Comparison of ENCODE assay signal across 27 cellular contexts in the genomic region with DNA sequence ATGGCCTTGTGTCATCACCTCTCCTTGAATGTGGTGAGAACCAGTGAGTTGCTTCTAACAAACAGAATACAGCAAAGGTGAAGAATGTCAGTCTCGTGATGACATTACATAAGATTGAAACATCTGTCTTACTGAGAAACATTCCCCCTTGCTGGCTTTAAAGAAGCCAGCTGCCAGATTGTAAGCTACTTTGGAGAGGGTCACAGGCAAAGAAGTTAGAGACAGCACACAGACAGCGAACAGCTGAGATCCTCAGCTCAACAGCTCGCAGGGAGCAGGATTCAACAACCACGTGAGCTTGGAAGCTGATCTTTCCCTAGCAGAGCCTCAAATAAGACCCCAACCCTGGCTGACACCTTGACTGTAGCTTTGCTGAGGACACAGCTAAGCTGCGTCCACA.
DNase-seq lines count a peak whose midpoint lies in the region; FAIRE-seq and TF ChIP-seq lines count a peak whose summit lies in the region.
"Had no signal": no experiment of that assay in that cellular context is flagged by ENCODE, and none has a peak within 500 bp of the region (broad histone marks: within the 10 kb centered on the region; RNA-seq: fewer than 3 reads in every experiment).

No MANE protein-coding gene starts in this region.

- DNase-seq in H9 = peak; percentile 33
- DNase-seq in NCI-H69 (lab: John Stamatoyannopoulos, UW) = peak; percentile 24
- no peak for DNase-seq in H1 (ENCODE audit: low read depth in 1 of 2, low spot score in 2 of 2)
- peak; percentile 14 for DNase-seq in nephron progenitor cell
- no peak for DNase-seq in NCI-H1694 treated with DMSO at 0.1 percent for 48 hours (lab: John Stamatoyannopoulos, UW)
- no peak for DNase-seq in KG1 (lab: John Stamatoyannopoulos, UW)
- no peak for DNase-seq in Kasumi-1 (lab: John Stamatoyannopoulos, UW)
- no peak for DNase-seq in GM10248 (ENCODE audit: extremely low spot score)
- DNase-seq: activated CD4-positive, alpha-beta T cell treated with anti-CD3 and anti-CD28 coated beads, Interleukin-2, amount 50 U/mL, for 1 hour; activated naive CD4-positive, alpha-beta T cell treated with anti-CD3 and anti-CD28 coated beads for 36 hours; amniotic stem cell; C1 segment of cervical spinal cord; Caco-2; DND-41; left cardiac atrium; NCI-H1105 treated with DMSO at 0.1 percent for 48 hours; NCI-H2171; NCI-H748 treated with DMSO at 0.1 percent for 48 hours; stimulated activated CD4-positive, alpha-beta T cell treated with anti-CD3 and anti-CD28 coated beads, Interleukin-4, amount 100 ng/mL, for 24 hours; stimulated activated naive CD4-positive, alpha-beta T cell; testis had no signal

- no peak overlapping the region for H3K4me3 ChIP-seq in H1 (ENCODE audit: extremely low read depth in 1 of 4, insufficient read depth in 2 of 4, low read depth in 3 of 4, low read length in 4 of 4)
- H3K4me3 ChIP-seq: GM12878, testis, vagina had no signal

- H2BK5ac ChIP-seq in H9 (ENCODE audit: insufficient read length, low read length) (no peak overlapping the region), H1 (ENCODE audit: low read depth, low read length) (no peak overlapping the region)

- H3K79me1 ChIP-seq in H9 (ENCODE audit: insufficient read depth, low read depth, low read length, poor library complexity, severe bottlenecking) (no peaks in the 10 kb centered on the region), H1 (ENCODE audit: low read depth, low read length) (no peaks in the 10 kb centered on the region)

- no peak for TF ChIP-seq CTCF in H9 (conservative IDR thresholded peaks at IDR 0.05)
- TF ChIP-seq CTCF in H1 (IDR thresholded peaks at IDR 0.05; ENCODE audit: control extremely low read depth in 1 of 3, insufficient read depth in 1 of 3, low read depth in 1 of 3, low read length in 3 of 3) = no peak
- no peak for TF ChIP-seq CTCF in nephron progenitor cell (IDR thresholded peaks at IDR 0.05)
- no peak for TF ChIP-seq CTCF in GM10248 (IDR thresholded peaks at IDR 0.05; ENCODE audit: control extremely low read depth, extremely low read depth, low read depth, missing control alignments)

- no peak for TF ChIP-seq RAD21 in H1 (IDR thresholded peaks at IDR 0.05 in 1 of 2, conservative IDR thresholded peaks at IDR 0.05 in 1 of 2; ENCODE audit: low read depth in 2 of 2, low read length in 2 of 2)

- no peak overlapping the region for H3K4ac ChIP-seq in H9 (ENCODE audit: low read depth, low read length)
- H3K4ac ChIP-seq in H1 (replicated peaks; ENCODE audit: insufficient read length, low read depth, low read length) = no peak overlapping the region

- no peak overlapping the region for H3K9ac ChIP-seq in H9 (ENCODE audit: extremely low read depth, insufficient read length, low read length)
- H3K9ac ChIP-seq in H1 (replicated peaks in 1 of 4; ENCODE audit: extremely low read depth in 1 of 4, low read depth in 3 of 4, low read length in 3 of 4) = no peak overlapping the region

- H3K23me2 ChIP-seq in H9 (ENCODE audit: insufficient read length, low read depth, low read length, poor library complexity, severe bottlenecking) = no peaks in the 10 kb centered on the region
- no peaks in the 10 kb centered on the region for H3K23me2 ChIP-seq in H1 (ENCODE audit: low read depth, low read length)

- H4K8ac ChIP-seq in H9 (replicated peaks; ENCODE audit: insufficient read length, low read depth, low read length) (no peak overlapping the region), H1 (ENCODE audit: extremely low read depth, insufficient read depth, low read length) (no peak overlapping the region)

- POLR2A ChIA-PET in H1 (lab: Charles Lee; ENCODE audit: partially characterized antibody) (interaction anchor here (0.7 kb wide), 1 partner anchor 9 kb away, joined by 3 read pairs; no protein-coding TSS in a partner anchor), GM10248 (lab: Yijun Ruan, JAX) (no interaction called here)

- H3K18ac ChIP-seq in H9 (ENCODE audit: insufficient read length, low read depth, low read length) (no peak overlapping the region), H1 (ENCODE audit: extremely low read depth, low read length) (no peak overlapping the region)

- H3K9me3 ChIP-seq in H9 (ENCODE audit: control insufficient read depth, low read depth, low read length) (no peaks in the 10 kb centered on the region), H1 (ENCODE audit: insufficient read depth in 2 of 2, low read depth in 1 of 2, low read length in 1 of 2) (no peaks in the 10 kb centered on the region)
- H3K9me3 ChIP-seq: Caco-2, testis, vagina had no signal

- H2BK12ac ChIP-seq in H9 (ENCODE audit: insufficient read length, low read depth, low read length) (no peak overlapping the region), H1 (ENCODE audit: low read depth, low read length) (no peak overlapping the region)

- H4K20me1 ChIP-seq in H9 (ENCODE audit: control insufficient read depth, insufficient read depth, insufficient read length) (no peaks in the 10 kb centered on the region), H1 (replicated peaks in 1 of 2; ENCODE audit: control insufficient read depth in 1 of 2, insufficient read depth in 2 of 2, low read length in 2 of 2) (peaks cover 0 to 1% of the 10 kb centered on the region in 2 experiments)

- H2AFZ ChIP-seq in H9 (ENCODE audit: low read length) (no peak overlapping the region), H1 (ENCODE audit: low read length) (no peak overlapping the region)

- H3K27ac ChIP-seq in H9 (ENCODE audit: insufficient read length, low read depth, low read length) (no peak overlapping the region), H1 (ENCODE audit: low read depth, low read length) (no peak overlapping the region)
- H3K27ac ChIP-seq: HL-60, testis, vagina, VCaP had no signal

- H2BK20ac ChIP-seq in H9 (ENCODE audit: low read depth, low read length, poor library complexity, severe bottlenecking) (no peak overlapping the region), H1 (ENCODE audit: low read length) (no peak overlapping the region)

- H3K4me2 ChIP-seq in H9 (ENCODE audit: insufficient read depth, insufficient read length, low read length) = no peak overlapping the region
- no peak overlapping the region for H3K4me2 ChIP-seq in H1 (ENCODE audit: insufficient read depth in 1 of 2, low read depth in 2 of 2, low read length in 2 of 2)

- no peak overlapping the region for H3T11ph ChIP-seq in H9 (ENCODE audit: low read length)

- H2BK120ac ChIP-seq in H9 (ENCODE audit: low read depth, low read length, poor library complexity, severe bottlenecking) = no peak overlapping the region
- no peak overlapping the region for H2BK120ac ChIP-seq in H1 (replicated peaks; ENCODE audit: low read depth, low read length)

- H3K9me3 Mint-ChIP-seq in H9 = no peaks in the 10 kb centered on the region
- no peaks in the 10 kb centered on the region for H3K9me3 Mint-ChIP-seq in nephron progenitor cell
- H3K9me3 Mint-ChIP-seq: activated naive CD4-positive, alpha-beta T cell treated with anti-CD3 and anti-CD28 coated beads for 36 hours; memory B cell had no signal

- no peaks in the 10 kb centered on the region for H3K36me3 ChIP-seq in H1 (ENCODE audit: control insufficient read depth in 2 of 4, insufficient read depth in 4 of 4, low read length in 3 of 4)
- H3K36me3 ChIP-seq: vagina had no signal

- H3K56ac ChIP-seq in H9 (ENCODE audit: insufficient read length, low read depth, low read length) (no peak overlapping the region), H1 (replicated peaks; ENCODE audit: insufficient read length, low read depth, low read length) (no peak overlapping the region)

- no peak for TF ChIP-seq EP300 in H1 (IDR thresholded peaks at IDR 0.05; ENCODE audit: borderline replicate concordance in 1 of 2, low read depth in 2 of 2, low read length in 2 of 2)

- no peak overlapping the region for H3K14ac ChIP-seq in H9 (ENCODE audit: insufficient read depth, low read length)
- no peak overlapping the region for H3K14ac ChIP-seq in H1 (ENCODE audit: insufficient read length)

- H3K4me1 ChIP-seq in H9 (ENCODE audit: insufficient read depth, low read length) (peaks cover 4% of the 10 kb centered on the region; the same call in 1 of the 2 replicates), H1 (replicated peaks in 1 of 4; ENCODE audit: control insufficient read depth in 3 of 4, insufficient read depth in 4 of 4, low read length in 3 of 4) (peaks cover 2 to 12% (median 7%) of the 10 kb centered on the region in 4 experiments; a peak in 5 of 7 replicates)
- H3K4me1 ChIP-seq: Caco-2, vagina had no signal

- H3K79me2 ChIP-seq in H9 (ENCODE audit: insufficient read depth, low read length) = no peaks in the 10 kb centered on the region
- H3K79me2 ChIP-seq in H1 (ENCODE audit: control insufficient read depth in 1 of 2, insufficient read depth in 2 of 2, low read length in 2 of 2) = peaks cover 0 to 3% of the 10 kb centered on the region in 2 experiments; a peak in 1 of 4 replicates

- H3K36me3 Mint-ChIP-seq in H9 (ENCODE audit: insufficient read depth in 1 of 3, low read depth in 3 of 3) (no peaks in the 10 kb centered on the region), nephron progenitor cell (ENCODE audit: low read depth) (no peaks in the 10 kb centered on the region)
- H3K36me3 Mint-ChIP-seq: memory B cell had no signal

- no CpG with 5 or more reads among the region's 5 CpGs for WGBS in H9 (ENCODE audit: extremely low coverage, insufficient read length, low lambda C conversion rate)
- WGBS in H1 (ENCODE audit: extremely low coverage in 1 of 2, insufficient coverage in 1 of 2, insufficient read length in 1 of 2, insufficient replicate concordance in 2 of 2, low coverage in 1 of 2, low lambda C conversion rate in 2 of 2, missing lambda C conversion rate in 1 of 2), 2 experiments = 43% methylated on average over 5 of the region's 5 CpGs; no CpG with 5 or more reads in 1 of the 2 experiments

- H3K23ac ChIP-seq in H9 (ENCODE audit: insufficient read length, low read depth, low read length) (no peak overlapping the region), H1 (ENCODE audit: insufficient read length) (no peak overlapping the region)

- H2AK5ac ChIP-seq in H9 (ENCODE audit: insufficient read length, low read length) = no peak overlapping the region
- H2AK5ac ChIP-seq in H1 (ENCODE audit: low read depth, low read length) = no peak overlapping the region

- no peak overlapping the region for H4K91ac ChIP-seq in H9 (ENCODE audit: insufficient read length, low read depth, low read length)
- no peak overlapping the region for H4K91ac ChIP-seq in H1 (replicated peaks; ENCODE audit: insufficient read length, low read length)

- H3K27me3 ChIP-seq in H9 (ENCODE audit: insufficient read depth, low read length) = no peaks in the 10 kb centered on the region
- no peaks in the 10 kb centered on the region for H3K27me3 ChIP-seq in H1 (replicated peaks in 1 of 4; ENCODE audit: control insufficient read depth in 3 of 4, extremely low read depth in 1 of 4, insufficient read depth in 3 of 4, low read length in 3 of 4)
- H3K27me3 ChIP-seq: testis, vagina had no signal

- H3K27ac Mint-ChIP-seq in H9 (peak overlapping the region in 1 of 3 experiments; percentile 34; a peak in 1 of 7 replicates), nephron progenitor cell (no peak overlapping the region)
- H3K27ac Mint-ChIP-seq: activated naive CD4-positive, alpha-beta T cell treated with anti-CD3 and anti-CD28 coated beads for 36 hours; memory B cell had no signal

- peak; percentile 70 for FAIRE-seq in H1 (lab: Jason Lieb, UNC)
- FAIRE-seq: bronchial epithelial cell, GM12878 had no signal

- H3K4me3 Mint-ChIP-seq in H9 (no peak overlapping the region), nephron progenitor cell (no peak overlapping the region)
- H3K4me3 Mint-ChIP-seq: activated naive CD4-positive, alpha-beta T cell treated with anti-CD3 and anti-CD28 coated beads for 36 hours; memory B cell had no signal

- H2BK15ac ChIP-seq in H9 (ENCODE audit: low read depth, low read length) = no peak overlapping the region
- H2BK15ac ChIP-seq in H1 (ENCODE audit: low read length) = no peak overlapping the region

- no peak overlapping the region for H4K5ac ChIP-seq in H9 (ENCODE audit: insufficient read length, low read depth, low read length)
- no peak overlapping the region for H4K5ac ChIP-seq in H1 (ENCODE audit: insufficient read length, low read depth, low read length)

- H3K4me1 Mint-ChIP-seq in H9 (peaks cover 16 to 25% of the 10 kb centered on the region in 2 experiments), nephron progenitor cell (peaks cover 7% of the 10 kb centered on the region)
- H3K4me1 Mint-ChIP-seq: memory B cell had no signal

- CTCF ChIA-PET in H1 (lab: Charles Lee; ENCODE audit: partially characterized antibody) (no interaction called here), GM10248 (lab: Yijun Ruan, JAX) (no interaction called here)

- no peak for TF ChIP-seq POLR2A in H1 (IDR thresholded peaks at IDR 0.05; ENCODE audit: control extremely low read depth in 1 of 2, low read depth in 2 of 2, low read length in 2 of 2)

- H3K27me3 Mint-ChIP-seq in H9 (ENCODE audit: low read depth) (no peaks in the 10 kb centered on the region), nephron progenitor cell (ENCODE audit: low read depth, poor library complexity) (peaks cover 3% of the 10 kb centered on the region)
- H3K27me3 Mint-ChIP-seq: memory B cell had no signal

Comparison
In these comparisons a context has a peak if more than half of its experiments do, and no peak if none do; other contexts are left out.
1. DNase-seq: peak in H9 (single experiment), NCI-H69 (single experiment) and nephron progenitor cell (single experiment); none in H1 (0 of 2), NCI-H1694 treated with DMSO at 0.1 percent for 48 hours (single experiment), KG1 (single experiment), Kasumi-1 (0 of 2) and GM10248 (single experiment).